ENCODE assay signal across 2 cellular contexts in the genomic region with DNA sequence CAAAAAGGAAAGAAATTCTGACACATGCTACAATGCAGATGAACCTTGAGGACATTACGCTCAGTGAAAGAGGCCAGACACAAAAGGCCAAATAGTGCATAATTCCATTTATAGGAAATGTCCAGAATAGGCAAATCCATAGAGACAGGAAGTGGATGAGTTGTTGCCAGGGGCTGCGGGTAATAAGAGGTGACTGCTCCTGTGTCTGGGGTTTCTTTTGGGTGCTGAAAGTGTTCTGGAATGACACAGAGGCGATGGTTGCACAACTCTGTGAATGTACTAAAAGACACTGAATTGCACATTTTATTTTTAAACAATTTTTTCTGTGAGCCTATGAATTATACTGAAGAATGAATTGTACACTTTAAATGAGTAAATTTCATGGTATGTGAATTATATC.
A peak's percentile ranks its signal among the peaks of the same experiment; 100 is the strongest.
TF ChIP-seq lines count a peak whose summit lies in the region.

No MANE protein-coding gene starts in this region.

TF ChIP-seq in IMR-90, 13 proteins besides CTCF, POLR2A, EP300 and RAD21:
- TF ChIP-seq MXI1 (IDR thresholded peaks at IDR 0.05; ENCODE audit: borderline replicate concordance, low read depth, low read length) (no peak), CEBPB (IDR thresholded peaks at IDR 0.05; ENCODE audit: low read depth, low read length) (peak; percentile 96)

TF ChIP-seq in WTC11, 78 proteins besides CTCF, POLR2A, EP300 and RAD21:
- TF ChIP-seq ZNF138 (CRISPR knock-in tag; conservative IDR thresholded peaks at IDR 0.05) (no peak), JUN (CRISPR knock-in tag; IDR thresholded peaks at IDR 0.05) (no peak), ZNF423 (CRISPR knock-in tag; IDR thresholded peaks at IDR 0.05) (no peak), FOXP1 (CRISPR knock-in tag; IDR thresholded peaks at IDR 0.05; ENCODE audit: borderline replicate concordance) (no peak), SMAD3 (CRISPR knock-in tag; IDR thresholded peaks at IDR 0.05; ENCODE audit: borderline replicate concordance) (no peak), SOX15 (CRISPR knock-in tag; IDR thresholded peaks at IDR 0.05) (no peak), PRRX2 (CRISPR knock-in tag; IDR thresholded peaks at IDR 0.05) (no peak), OVOL2 (CRISPR knock-in tag; IDR thresholded peaks at IDR 0.05; ENCODE audit: borderline replicate concordance) (no peak), ZNF416 (CRISPR knock-in tag; IDR thresholded peaks at IDR 0.05) (no peak)
- TF ChIP-seq, protein P1, sequence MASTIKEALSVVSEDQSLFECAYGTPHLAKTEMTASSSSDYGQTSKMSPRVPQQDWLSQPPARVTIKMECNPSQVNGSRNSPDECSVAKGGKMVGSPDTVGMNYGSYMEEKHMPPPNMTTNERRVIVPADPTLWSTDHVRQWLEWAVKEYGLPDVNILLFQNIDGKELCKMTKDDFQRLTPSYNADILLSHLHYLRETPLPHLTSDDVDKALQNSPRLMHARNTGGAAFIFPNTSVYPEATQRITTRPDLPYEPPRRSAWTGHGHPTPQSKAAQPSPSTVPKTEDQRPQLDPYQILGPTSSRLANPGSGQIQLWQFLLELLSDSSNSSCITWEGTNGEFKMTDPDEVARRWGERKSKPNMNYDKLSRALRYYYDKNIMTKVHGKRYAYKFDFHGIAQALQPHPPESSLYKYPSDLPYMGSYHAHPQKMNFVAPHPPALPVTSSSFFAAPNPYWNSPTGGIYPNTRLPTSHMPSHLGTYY (CRISPR knock-in tag; IDR thresholded peaks at IDR 0.05), result no peak
- TF ChIP-seq, protein P2, sequence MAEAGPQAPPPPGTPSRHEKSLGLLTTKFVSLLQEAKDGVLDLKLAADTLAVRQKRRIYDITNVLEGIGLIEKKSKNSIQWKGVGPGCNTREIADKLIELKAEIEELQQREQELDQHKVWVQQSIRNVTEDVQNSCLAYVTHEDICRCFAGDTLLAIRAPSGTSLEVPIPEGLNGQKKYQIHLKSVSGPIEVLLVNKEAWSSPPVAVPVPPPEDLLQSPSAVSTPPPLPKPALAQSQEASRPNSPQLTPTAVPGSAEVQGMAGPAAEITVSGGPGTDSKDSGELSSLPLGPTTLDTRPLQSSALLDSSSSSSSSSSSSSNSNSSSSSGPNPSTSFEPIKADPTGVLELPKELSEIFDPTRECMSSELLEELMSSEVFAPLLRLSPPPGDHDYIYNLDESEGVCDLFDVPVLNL (CRISPR knock-in tag; IDR thresholded peaks at IDR 0.05; ENCODE audit: borderline replicate concordance, low read depth), result no peak
